1 cellular context compared by ENCODE assay signal in genomic region chr5:31537349-31537748, GRCh38.
TF ChIP-seq lines count a peak whose summit lies in the region.

No MANE protein-coding gene starts in this region.

TF ChIP-seq in IMR-90, 13 proteins besides CTCF, POLR2A, EP300 and RAD21 (continued from another document):
- no peak for TF ChIP-seq ELK1 (IDR thresholded peaks at IDR 0.05; ENCODE audit: borderline replicate concordance, low read depth, low read length)
- TF ChIP-seq CHD1 (IDR thresholded peaks at IDR 0.05; ENCODE audit: low read depth, low read length), result no peak
